9 cellular contexts compared by ENCODE assay signal in the genomic region with DNA sequence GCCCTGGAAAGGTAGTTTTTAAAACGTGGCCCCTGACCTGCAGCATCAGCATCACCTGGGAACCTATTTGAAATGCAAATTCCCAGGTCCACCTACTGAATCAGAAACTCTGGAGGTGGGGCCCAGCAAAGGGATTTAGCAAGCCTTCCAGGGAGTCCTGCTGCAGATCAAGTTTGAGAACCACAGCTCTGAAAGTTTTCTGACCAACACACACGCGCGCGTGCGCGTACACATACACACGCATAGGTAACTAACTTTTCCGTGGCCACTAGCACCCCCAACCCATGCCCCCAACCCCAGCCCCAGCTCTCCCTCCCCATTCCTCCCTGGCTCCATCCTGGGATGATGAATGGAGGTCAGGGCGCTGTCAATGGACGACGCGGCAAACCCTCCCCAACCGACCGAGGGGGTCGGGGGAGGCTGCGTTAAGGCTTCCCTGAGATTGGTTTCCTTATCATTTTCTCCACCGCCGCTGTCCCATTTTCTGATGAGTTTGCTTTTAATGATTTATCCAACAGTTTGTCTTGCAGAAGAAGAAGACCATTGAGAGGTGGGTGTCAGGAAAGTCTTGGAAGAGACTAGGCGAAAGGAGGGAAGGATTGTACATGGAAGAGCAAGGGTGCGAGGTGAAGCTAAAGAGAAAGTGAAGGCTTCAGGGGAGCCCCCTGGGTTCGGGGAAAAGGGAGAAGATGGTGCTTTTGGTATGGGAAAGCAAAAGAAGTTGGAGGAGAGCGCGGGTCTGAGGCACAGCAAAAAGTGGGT. TPM values are rescaled to one million over a fixed set of nuclear protein-coding genes. Genes with fewer than 3 reads are reported as not detected.
DNase-seq lines count a peak whose midpoint lies in the region; ATAC-seq and TF ChIP-seq lines count a peak whose summit lies in the region.
"Had no signal": no experiment of that assay in that cellular context is flagged by ENCODE, and none has a peak within 500 bp of the region (broad histone marks: within the 10 kb centered on the region; RNA-seq: fewer than 3 reads in every experiment).

No MANE protein-coding gene starts in this region.

- POLR2A ChIA-PET in RWPE1 (lab: Yijun Ruan, JAX; ENCODE audit: low non-redundant PET): no interaction called here

- H3K4me3 ChIP-seq in colonic mucosa: peak overlapping the region; percentile 47
- H3K4me3 ChIP-seq in lung: peak overlapping the region; percentile 40

- H3K27me3 ChIP-seq in colonic mucosa: peaks cover 18% of the 10 kb centered on the region
- no peaks in the 10 kb centered on the region for H3K27me3 ChIP-seq in lung (ENCODE audit: control insufficient read depth, insufficient read depth)

- H3K36me3 Mint-ChIP-seq in activated T-cell treated with anti-CD3 and anti-CD28 coated beads, Interleukin-2, amount 50 U/mL, for 4 hours (ENCODE audit: insufficient read depth): no peaks in the 10 kb centered on the region
- peaks cover 27% of the 10 kb centered on the region for H3K36me3 Mint-ChIP-seq in type B pancreatic cell

- peaks cover 65% of the 10 kb centered on the region for H3K27me3 Mint-ChIP-seq in activated T-cell treated with anti-CD3 and anti-CD28 coated beads, Interleukin-2, amount 50 U/mL, for 4 hours (ENCODE audit: low read depth)
- H3K27me3 Mint-ChIP-seq in type B pancreatic cell: peaks cover 21% of the 10 kb centered on the region

- intact Hi-C loops in colonic mucosa (cut with DNase I): no loop called here

- no peak for DNase-seq in activated T-cell treated with anti-CD3 and anti-CD28 coated beads, Interleukin-2, amount 50 U/mL, for 4 hours
- no peak for DNase-seq in activated T-cell treated with anti-CD3 and anti-CD28 coated beads, Interleukin-2, amount 50 U/mL, for 48 hours
- peak; percentile 19 for DNase-seq in colonic mucosa
- no peak for DNase-seq in lung (ENCODE audit: low spot score)
- DNase-seq in type B pancreatic cell (ENCODE audit: extremely low spot score, unreplicated experiment): no peak
- DNase-seq in NCI-H748 (lab: John Stamatoyannopoulos, UW; ENCODE audit: unreplicated experiment): no peak
- DNase-seq in RWPE1 (ENCODE audit: low spot score): no peak

- peak overlapping the region; percentile 85 for H3K27ac Mint-ChIP-seq in type B pancreatic cell

- CTCF ChIA-PET in RWPE1 (lab: Yijun Ruan, JAX): interaction anchor here (0.5 to 1.1 kb wide), 2 partner anchors 14 to 79 kb away, joined by 3 to 4 read pairs; no protein-coding TSS in a partner anchor

- H3K9ac ChIP-seq in colonic mucosa (ENCODE audit: low read depth in 2 of 2, low read length in 2 of 2): peak overlapping the region; percentile 32 to 48

- no peaks in the 10 kb centered on the region for H3K36me3 ChIP-seq in colonic mucosa
- no peaks in the 10 kb centered on the region for H3K36me3 ChIP-seq in lung (ENCODE audit: control insufficient read depth in 2 of 2, insufficient read depth in 2 of 2, low read length in 2 of 2)

- TF ChIP-seq CTCF in colonic mucosa (IDR thresholded peaks at IDR 0.05): no peak
- no peak for TF ChIP-seq CTCF in lung (IDR thresholded peaks at IDR 0.05; ENCODE audit: control extremely low read depth, extremely low read depth)
- no peak for TF ChIP-seq CTCF in type B pancreatic cell (conservative IDR thresholded peaks at IDR 0.05)
- no peak for TF ChIP-seq CTCF in RWPE1 (conservative IDR thresholded peaks at IDR 0.05; ENCODE audit: low read depth)

- H3K4me1 Mint-ChIP-seq in activated T-cell treated with anti-CD3 and anti-CD28 coated beads, Interleukin-2, amount 50 U/mL, for 4 hours (ENCODE audit: low read depth): peaks cover 11% of the 10 kb centered on the region
- peaks cover 72% of the 10 kb centered on the region for H3K4me1 Mint-ChIP-seq in type B pancreatic cell (ENCODE audit: unreplicated experiment)

- 37 to 42% methylated on average over 24 of the region's 24 CpGs for WGBS in lung, 2 donors

- H3K4me3 Mint-ChIP-seq in activated T-cell treated with anti-CD3 and anti-CD28 coated beads, Interleukin-2, amount 50 U/mL, for 4 hours: peak overlapping the region; percentile 57
- peak overlapping the region; percentile 96 for H3K4me3 Mint-ChIP-seq in type B pancreatic cell

- H3K4me1 ChIP-seq in colonic mucosa (no peaks in the 10 kb centered on the region), lung (ENCODE audit: control insufficient read depth in 2 of 2, insufficient read depth in 2 of 2, low read length in 2 of 2) (peaks cover 0 to 5% of the 10 kb centered on the region in 2 donors)

- H3K9me3 ChIP-seq in colonic mucosa: no peaks in the 10 kb centered on the region
- H3K9me3 ChIP-seq in lung (ENCODE audit: control insufficient read depth in 2 of 2, insufficient read depth in 1 of 2, low read length in 1 of 2): no peaks in the 10 kb centered on the region

- H3K27ac ChIP-seq in colonic mucosa: peak overlapping the region; percentile 47
- peak overlapping the region in 1 of 2 donors; percentile 17 for H3K27ac ChIP-seq in lung (ENCODE audit: low read depth in 1 of 2, low read length in 1 of 2)
- H3K27ac ChIP-seq in RWPE1: no peak overlapping the region

- H3K9me3 Mint-ChIP-seq in activated T-cell treated with anti-CD3 and anti-CD28 coated beads, Interleukin-2, amount 50 U/mL, for 4 hours: no peaks in the 10 kb centered on the region
- no peaks in the 10 kb centered on the region for H3K9me3 Mint-ChIP-seq in type B pancreatic cell

- ATAC-seq in activated T-cell treated with anti-CD3 and anti-CD28 coated beads, Interleukin-2, amount 50 U/mL, for 4 hours: no peak
- ATAC-seq in lung (ENCODE audit: insufficient read depth, low FRiP score) (no peak), GM19397 (IDR thresholded peaks at IDR 0.05; ENCODE audit: unreplicated experiment) (no peak)

RNA-seq across cellular contexts. Expression of a gene that starts 0.6 kb away (rescaled TPM):
- total RNA-seq in activated T-cell treated with anti-CD3 and anti-CD28 coated beads, Interleukin-2, amount 50 U/mL, for 4 hours: under 1 TPM in 2 of 3 donors, not detected in 1; 0.18 to 0.35 TPM
- total RNA-seq in colonic mucosa (1 to 10 TPM; 1.9 to 9.8 TPM), lung (10 to 100 TPM in 1 of 2 donors, 1 to 10 TPM in 1; 9.6 to 21.9 TPM), type B pancreatic cell (ENCODE audit: low replicate concordance) (36.7 and 219 TPM in 2 replicates)
- 1 to 10 TPM; 2.9 to 3.2 TPM for polyA plus RNA-seq in lung
- total RNA-seq: dermis microvascular lymphatic vessel endothelial cell had no signal
